Comparison of ENCODE assay signal across 22 cellular contexts in genomic region chr3:153462550-153462949, GRCh38.
"Had no signal": no experiment of that assay in that cellular context is flagged by ENCODE, and none has a peak within 500 bp of the region (broad histone marks: within the 10 kb centered on the region; RNA-seq: fewer than 3 reads in every experiment).

No MANE protein-coding gene starts in this region.

- H3K36me3 ChIP-seq: brain microvascular endothelial cell, esophagus squamous epithelium, left ventricle myocardium inferior, tibial nerve had no signal

- H3K9me3 ChIP-seq: esophagus squamous epithelium, left ventricle myocardium inferior, tibial nerve had no signal

- H3K4me1 ChIP-seq: esophagus squamous epithelium, left ventricle myocardium inferior, tibial nerve had no signal

- H3K27me3 ChIP-seq: brain microvascular endothelial cell, esophagus squamous epithelium, tibial nerve had no signal

- H3K4me3 Mint-ChIP-seq: activated naive CD8-positive, alpha-beta T cell treated with anti-CD3 and anti-CD28 coated beads for 36 hours; activated T-cell treated with anti-CD3 and anti-CD28 coated beads, Interleukin-2, amount 50 U/mL, for 72 hours; nephron; T-helper 1 cell treated with Interleukin-12 subunit alpha and Interleukin-12 subunit beta and Interleukin-4 antibody, amounts not matched to agents 30 μg/mL and 1 μg/mL, for 36 hours had no signal

- H3K9me3 Mint-ChIP-seq: activated T-cell treated with anti-CD3 and anti-CD28 coated beads, Interleukin-2, amount 50 U/mL, for 72 hours; nephron; T-helper 1 cell treated with Interleukin-12 subunit alpha and Interleukin-12 subunit beta and Interleukin-4 antibody, amounts not matched to agents 30 μg/mL and 1 μg/mL, for 36 hours had no signal

- DNase-seq: activated CD4-positive, alpha-beta T cell treated with anti-CD3 and anti-CD28 coated beads, Interleukin-2, amount 50 U/mL, for 1 hour; activated CD4-positive, CD25-positive, alpha-beta regulatory T cell treated with anti-CD3 and anti-CD28 coated beads, Interleukin-2, amount 50 U/mL, for 72 hours; activated naive CD4-positive, alpha-beta T cell; activated naive CD8-positive, alpha-beta T cell treated with anti-CD3 and anti-CD28 coated beads for 36 hours; activated T-cell treated with anti-CD3 and anti-CD28 coated beads for 4 hours; activated T-cell treated with anti-CD3 and anti-CD28 coated beads, Interleukin-2, amount 50 U/mL, for 72 hours; amniotic stem cell; brain microvascular endothelial cell; cortex of kidney; esophagus squamous epithelium; foreskin melanocyte; glutamatergic neuron; islet precursor cell; left ventricle myocardium inferior; mesendoderm; right cardiac atrium; stimulated activated CD4-positive, alpha-beta T cell treated with anti-CD3 and anti-CD28 coated beads, Interleukin-15, amount 100 ng/mL, for 24 hours; stimulated activated CD4-positive, alpha-beta T cell treated with anti-CD3 and anti-CD28 coated beads, Interleukin-2, amount 100 ng/mL, for 24 hours had no signal

- ATAC-seq: activated T-cell treated with anti-CD3 and anti-CD28 coated beads, Interleukin-2, amount 50 U/mL, for 72 hours; right cardiac atrium had no signal

- H3K36me3 Mint-ChIP-seq: activated naive CD8-positive, alpha-beta T cell treated with anti-CD3 and anti-CD28 coated beads for 36 hours had no signal

- H3K27ac Mint-ChIP-seq: activated naive CD8-positive, alpha-beta T cell treated with anti-CD3 and anti-CD28 coated beads for 36 hours; activated T-cell treated with anti-CD3 and anti-CD28 coated beads, Interleukin-2, amount 50 U/mL, for 72 hours; nephron; T-helper 1 cell treated with Interleukin-12 subunit alpha and Interleukin-12 subunit beta and Interleukin-4 antibody, amounts not matched to agents 30 μg/mL and 1 μg/mL, for 36 hours had no signal

- H3K27me3 Mint-ChIP-seq: activated naive CD8-positive, alpha-beta T cell treated with anti-CD3 and anti-CD28 coated beads for 36 hours had no signal

- H3K4me3 ChIP-seq: esophagus squamous epithelium, left ventricle myocardium inferior, lung, tibial nerve had no signal

- H3K27ac ChIP-seq: brain microvascular endothelial cell, esophagus squamous epithelium, left ventricle myocardium inferior, tibial nerve had no signal

- H3K4me1 Mint-ChIP-seq: nephron had no signal
